14 cellular contexts compared by ENCODE assay signal in genomic region chr7:41630741-41631140, GRCh38.
A peak's percentile ranks its signal among the peaks of the same experiment; 100 is the strongest.
DNase-seq lines count a peak whose midpoint lies in the region; ATAC-seq lines count a peak whose summit lies in the region.
"Had no signal": no experiment of that assay in that cellular context is flagged by ENCODE, and none has a peak within 500 bp of the region (broad histone marks: within the 10 kb centered on the region; RNA-seq: fewer than 3 reads in every experiment).

No MANE protein-coding gene starts in this region.

- ATAC-seq in GM18511 (IDR thresholded peaks at IDR 0.05; ENCODE audit: unreplicated experiment) (peak; percentile 96), GM19455 (IDR thresholded peaks at IDR 0.05; ENCODE audit: unreplicated experiment) (peak; percentile 73), HG02981 (IDR thresholded peaks at IDR 0.05; ENCODE audit: unreplicated experiment) (peak; percentile 83), aorta (ENCODE audit: low FRiP score) (no peak)

- no peak overlapping the region for H3K4me3 ChIP-seq in aorta (ENCODE audit: low read length in 2 of 2)
- H3K4me3 ChIP-seq: GM23248 had no signal

- H3K9me3 ChIP-seq in aorta (ENCODE audit: control insufficient read depth, low read length), result no peaks in the 10 kb centered on the region

- H3K27me3 ChIP-seq in aorta (ENCODE audit: control insufficient read depth in 1 of 2, insufficient read depth in 2 of 2, low read length in 1 of 2), result no peaks in the 10 kb centered on the region

- no peaks in the 10 kb centered on the region for H3K36me3 ChIP-seq in aorta (ENCODE audit: control insufficient read depth in 1 of 2, insufficient read depth in 2 of 2, low read length in 1 of 2)

- H3K4me1 ChIP-seq in aorta (ENCODE audit: control insufficient read depth in 1 of 2, insufficient read depth in 2 of 2, low read length in 2 of 2), result peaks cover 0 to 2% of the 10 kb centered on the region in 2 donors

- 90 to 93% methylated on average over 4 of the region's 4 CpGs for WGBS in aorta, 2 donors

- intact Hi-C loops in aorta (cut with DNase I), result no loop called here

- no peak overlapping the region for H3K27ac ChIP-seq in aorta (ENCODE audit: low read depth in 1 of 2, low read length in 2 of 2)
- H3K27ac ChIP-seq: GM23248 had no signal

- DNase-seq in RPMI7951 (ENCODE audit: low read depth) (peak; percentile 73), epidermal melanocyte (ENCODE audit: insufficient read length, low spot score) (no peak), OCI-M2 (lab: John Stamatoyannopoulos, UW; ENCODE audit: unreplicated experiment) (no peak), aorta (no peak), NCI-H82 treated with DMSO at 0.1 percent for 48 hours (lab: John Stamatoyannopoulos, UW; ENCODE audit: unreplicated experiment) (no peak)
- DNase-seq: activated CD8-positive, alpha-beta memory T cell treated with anti-CD3 and anti-CD28 coated beads, Interleukin-2, amount 50 U/mL, for 4 hours; GM23248; hippocampal formation; NCI-H1092; SHP77 treated with DMSO at 0.1 percent for 48 hours; stimulated activated CD4-positive, alpha-beta T cell treated with anti-CD3 and anti-CD28 coated beads, Interleukin-2, amount 100 ng/mL, for 48 hours had no signal
